Comparison of ENCODE assay signal across 21 cellular contexts in genomic region chr2:98580656-98581284, GRCh38. TPM values are rescaled to one million over a fixed set of nuclear protein-coding genes. Genes with fewer than 3 reads are reported as not detected.
DNase-seq lines count a peak whose midpoint lies in the region; ATAC-seq and TF ChIP-seq lines count a peak whose summit lies in the region.
"Had no signal": no experiment of that assay in that cellular context is flagged by ENCODE, and none has a peak within 500 bp of the region (broad histone marks: within the 10 kb centered on the region; RNA-seq: fewer than 3 reads in every experiment).

No MANE protein-coding gene starts in this region.

- no peak for TF ChIP-seq POLR2A in NB4 (IDR thresholded peaks at IDR 0.05; ENCODE audit: extremely low read depth, insufficient read length)

- peak; percentile 5 for TF ChIP-seq CTCF in NB4 (IDR thresholded peaks at IDR 0.05; ENCODE audit: low read depth, low read length)

- no peak overlapping the region for H3K4me3 Mint-ChIP-seq in activated T-cell treated with anti-CD3 and anti-CD28 coated beads, Interleukin-2, amount 50 U/mL, for 24 hours
- no peak overlapping the region for H3K4me3 Mint-ChIP-seq in stimulated activated effector memory CD8-positive, alpha-beta T cell treated with anti-CD3 and anti-CD28 coated beads, Interleukin-12 subunit alpha, Interleukin-12 subunit beta, amount 100 ng/mL, for 72 hours
- H3K4me3 Mint-ChIP-seq: activated CD4-positive, alpha-beta T cell treated with anti-CD3 and anti-CD28 coated beads for 36 hours; activated naive CD8-positive, alpha-beta T cell had no signal

- no peaks in the 10 kb centered on the region for H3K27me3 ChIP-seq in MG63
- H3K27me3 ChIP-seq: dorsolateral prefrontal cortex, neutrophil, vagina had no signal

- H3K9me3 ChIP-seq in MG63, result no peaks in the 10 kb centered on the region
- H3K9me3 ChIP-seq: A549, lower lobe of right lung, neutrophil, SK-N-SH, thoracic aorta, vagina had no signal

- ATAC-seq in stimulated activated effector memory CD8-positive, alpha-beta T cell treated with anti-CD3 and anti-CD28 coated beads, Interleukin-12 subunit alpha, Interleukin-12 subunit beta, amount 100 ng/mL, for 72 hours, result no peak
- ATAC-seq in HG02571 (IDR thresholded peaks at IDR 0.05; ENCODE audit: unreplicated experiment), result no peak
- ATAC-seq: activated CD4-positive, alpha-beta T cell treated with anti-CD3 and anti-CD28 coated beads for 36 hours; lower lobe of right lung had no signal

- H3K4me1 Mint-ChIP-seq in activated T-cell treated with anti-CD3 and anti-CD28 coated beads, Interleukin-2, amount 50 U/mL, for 24 hours (ENCODE audit: low read depth), result no peaks in the 10 kb centered on the region
- no peaks in the 10 kb centered on the region for H3K4me1 Mint-ChIP-seq in stimulated activated effector memory CD8-positive, alpha-beta T cell treated with anti-CD3 and anti-CD28 coated beads, Interleukin-12 subunit alpha, Interleukin-12 subunit beta, amount 100 ng/mL, for 72 hours
- H3K4me1 Mint-ChIP-seq: activated CD4-positive, alpha-beta T cell treated with anti-CD3 and anti-CD28 coated beads for 36 hours had no signal

- DNase-seq in activated T-cell treated with anti-CD3 and anti-CD28 coated beads, Interleukin-2, amount 50 U/mL, for 24 hours, result no peak
- no peak for DNase-seq in activated T-cell treated with anti-CD3 and anti-CD28 coated beads for 4 hours
- no peak for DNase-seq in NB4 (ENCODE audit: low read depth)
- DNase-seq in cerebellum (ENCODE audit: low spot score), result peak; percentile 47
- no peak for DNase-seq in stimulated activated effector memory CD8-positive, alpha-beta T cell treated with anti-CD3 and anti-CD28 coated beads, Interleukin-12 subunit alpha, Interleukin-12 subunit beta, amount 100 ng/mL, for 72 hours (ENCODE audit: low spot score in 2 of 2)
- DNase-seq in MG63, result no peak
- no peak for DNase-seq in retina
- DNase-seq: activated CD4-positive, alpha-beta T cell treated with anti-CD3 and anti-CD28 coated beads for 36 hours; lower lobe of right lung; NCI-H1436; NCI-H526; SK-N-SH; T-helper 2 cell had no signal

- no peaks in the 10 kb centered on the region for H3K9me3 Mint-ChIP-seq in activated T-cell treated with anti-CD3 and anti-CD28 coated beads, Interleukin-2, amount 50 U/mL, for 24 hours
- no peaks in the 10 kb centered on the region for H3K9me3 Mint-ChIP-seq in stimulated activated effector memory CD8-positive, alpha-beta T cell treated with anti-CD3 and anti-CD28 coated beads, Interleukin-12 subunit alpha, Interleukin-12 subunit beta, amount 100 ng/mL, for 72 hours
- H3K9me3 Mint-ChIP-seq: activated T-helper 2 cell treated with anti-CD3 and anti-CD28 coated beads, Interferon-gamma antibody, Interleukin-2, Interleukin-4, amounts not matched to agents 10 μg/mL and 5 μg/mL and 100 μg/mL, durations not matched to agents 14 hours and 24 hours and 36 hours had no signal

- no peak overlapping the region for H3K4me3 ChIP-seq in NB4 (ENCODE audit: low read depth, low read length)
- no peak overlapping the region for H3K4me3 ChIP-seq in MG63
- H3K4me3 ChIP-seq: A549, dorsolateral prefrontal cortex, lower lobe of right lung, thoracic aorta, vagina had no signal

- H3K27me3 Mint-ChIP-seq in activated T-cell treated with anti-CD3 and anti-CD28 coated beads, Interleukin-2, amount 50 U/mL, for 24 hours, result no peaks in the 10 kb centered on the region
- H3K27me3 Mint-ChIP-seq: activated CD4-positive, alpha-beta T cell treated with anti-CD3 and anti-CD28 coated beads for 36 hours; activated naive CD8-positive, alpha-beta T cell had no signal

- peak overlapping the region; percentile 38 for H3K27ac Mint-ChIP-seq in activated T-cell treated with anti-CD3 and anti-CD28 coated beads, Interleukin-2, amount 50 U/mL, for 24 hours
- H3K27ac Mint-ChIP-seq in stimulated activated effector memory CD8-positive, alpha-beta T cell treated with anti-CD3 and anti-CD28 coated beads, Interleukin-12 subunit alpha, Interleukin-12 subunit beta, amount 100 ng/mL, for 72 hours, result peak overlapping the region; percentile 82

- H3K36me3 ChIP-seq in MG63, result no peaks in the 10 kb centered on the region

- H3K36me3 Mint-ChIP-seq in activated T-cell treated with anti-CD3 and anti-CD28 coated beads, Interleukin-2, amount 50 U/mL, for 24 hours (ENCODE audit: low read depth), result peaks cover 86% of the 10 kb centered on the region
- peaks cover 94% of the 10 kb centered on the region for H3K36me3 Mint-ChIP-seq in stimulated activated effector memory CD8-positive, alpha-beta T cell treated with anti-CD3 and anti-CD28 coated beads, Interleukin-12 subunit alpha, Interleukin-12 subunit beta, amount 100 ng/mL, for 72 hours

RNA-seq across cellular contexts. Expression of gene COA5, which starts 27.5 kb away (rescaled TPM):
- 45.7 TPM for total RNA-seq in cerebellum
- total RNA-seq in MG63 (2014; rRNA removed; shearing (Covaris generic); ENCODE audit: low replicate concordance), result 28.1 and 42.9 TPM in 2 replicates

RNA-seq across cellular contexts. Expression of gene UNC50, which starts 27.6 kb away (rescaled TPM):
- total RNA-seq in cerebellum, result 29.1 TPM
- 31.5 and 54.3 TPM in 2 replicates for total RNA-seq in MG63 (2014; rRNA removed; shearing (Covaris generic); ENCODE audit: low replicate concordance)
